In the genomic region with DNA sequence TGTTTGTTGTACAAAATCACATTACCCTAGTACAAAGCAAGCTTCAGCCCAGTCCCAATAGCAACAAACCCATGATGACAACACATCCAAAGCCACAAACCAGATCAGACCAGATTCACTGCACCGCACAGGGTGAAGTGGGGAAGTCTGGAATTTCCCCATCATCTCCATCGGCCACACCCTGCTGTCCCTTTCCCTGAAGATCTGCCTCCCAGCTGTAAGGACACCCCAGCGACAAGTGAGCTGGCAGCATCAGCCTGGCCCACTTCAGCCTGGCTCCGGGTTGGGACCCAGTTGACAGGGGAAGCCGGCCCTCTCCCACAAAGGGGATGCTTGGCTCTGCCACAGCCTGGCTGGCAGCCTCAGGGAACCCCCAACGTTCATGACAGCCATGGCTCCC, we compare ENCODE assay signal across 13 cellular contexts.
A peak's percentile ranks its signal among the peaks of the same experiment; 100 is the strongest.
DNase-seq lines count a peak whose midpoint lies in the region; ATAC-seq and TF ChIP-seq lines count a peak whose summit lies in the region.
"Had no signal": no experiment of that assay in that cellular context is flagged by ENCODE, and none has a peak within 500 bp of the region (broad histone marks: within the 10 kb centered on the region; RNA-seq: fewer than 3 reads in every experiment).

No MANE protein-coding gene starts in this region.

- H3K9me3 ChIP-seq in GM23248 (ENCODE audit: low read depth) (no peaks in the 10 kb centered on the region), left lung (no peaks in the 10 kb centered on the region)

- no peak overlapping the region for H3K4me3 Mint-ChIP-seq in activated T-cell treated with anti-CD3 and anti-CD28 coated beads, Interleukin-2, amount 50 U/mL, for 24 hours
- H3K4me3 Mint-ChIP-seq: B cell; stimulated activated naive CD8-positive, alpha-beta T cell treated with anti-CD3 and anti-CD28 coated beads, Interleukin-15, Interleukin-2, amounts not matched to agents 100 ng/mL and 50 ng/mL, for 24 hours had no signal

- H3K79me2 ChIP-seq in GM23248 (ENCODE audit: insufficient read depth): no peaks in the 10 kb centered on the region

- no peaks in the 10 kb centered on the region for H3K36me3 Mint-ChIP-seq in activated T-cell treated with anti-CD3 and anti-CD28 coated beads, Interleukin-2, amount 50 U/mL, for 24 hours (ENCODE audit: low read depth)

- no peak overlapping the region for H3K27ac Mint-ChIP-seq in activated T-cell treated with anti-CD3 and anti-CD28 coated beads, Interleukin-2, amount 50 U/mL, for 24 hours
- H3K27ac Mint-ChIP-seq: B cell; stimulated activated naive CD8-positive, alpha-beta T cell treated with anti-CD3 and anti-CD28 coated beads, Interleukin-15, Interleukin-2, amounts not matched to agents 100 ng/mL and 50 ng/mL, for 24 hours had no signal

- no peaks in the 10 kb centered on the region for H3K27me3 Mint-ChIP-seq in activated T-cell treated with anti-CD3 and anti-CD28 coated beads, Interleukin-2, amount 50 U/mL, for 24 hours
- H3K27me3 Mint-ChIP-seq: B cell; stimulated activated naive CD8-positive, alpha-beta T cell treated with anti-CD3 and anti-CD28 coated beads, Interleukin-15, Interleukin-2, amounts not matched to agents 100 ng/mL and 50 ng/mL, for 24 hours had no signal

- H4K20me1 ChIP-seq in GM23248 (ENCODE audit: insufficient read depth): no peaks in the 10 kb centered on the region

- intact Hi-C loops in left lung (cut with DNase I): no loop called here

- H3F3A ChIP-seq in GM23248 (ENCODE audit: insufficient read depth): no peaks in the 10 kb centered on the region

- H3K9ac ChIP-seq in GM23248: no peak overlapping the region

- in situ Hi-C loops in GM23248 (cut with MboI): no loop called here

- H3K4me1 Mint-ChIP-seq in activated T-cell treated with anti-CD3 and anti-CD28 coated beads, Interleukin-2, amount 50 U/mL, for 24 hours (ENCODE audit: low read depth): no peaks in the 10 kb centered on the region

- peak; percentile 45 for ATAC-seq in left lung
- ATAC-seq in GM18909 (IDR thresholded peaks at IDR 0.05; ENCODE audit: poor library complexity, unreplicated experiment): no peak

- no peaks in the 10 kb centered on the region for H3K9me3 Mint-ChIP-seq in activated T-cell treated with anti-CD3 and anti-CD28 coated beads, Interleukin-2, amount 50 U/mL, for 24 hours
- H3K9me3 Mint-ChIP-seq: stimulated activated naive CD8-positive, alpha-beta T cell treated with anti-CD3 and anti-CD28 coated beads, Interleukin-15, Interleukin-2, amounts not matched to agents 100 ng/mL and 50 ng/mL, for 24 hours had no signal

- H2AFZ ChIP-seq in GM23248: no peak overlapping the region

- DNase-seq in AG08395 (ENCODE audit: low spot score): peak; percentile 49
- peak; percentile 32 for DNase-seq in GM23248
- DNase-seq in amniotic epithelial cell (ENCODE audit: low read depth): peak; percentile 15
- peak in 1 of 2 donors; percentile 40 for DNase-seq in left lung
- no peak for DNase-seq in activated effector memory CD4-positive, alpha-beta T cell treated with Interleukin-2 at 50 U/mL for 16 hours
- no peak for DNase-seq in activated T-cell treated with anti-CD3 and anti-CD28 coated beads, Interleukin-2, amount 50 U/mL, for 24 hours
- no peak for DNase-seq in SKM-1 (lab: John Stamatoyannopoulos, UW; ENCODE audit: unreplicated experiment)
- DNase-seq: activated T-cell treated with anti-CD3 and anti-CD28 coated beads, Interleukin-2, amount 50 U/mL, for 1 hour; GF-D8; retina had no signal

- H3K4me1 ChIP-seq in GM23248 (ENCODE audit: insufficient read depth) (no peaks in the 10 kb centered on the region), left lung (peaks cover 0 to 7% of the 10 kb centered on the region in 2 donors)

- TF ChIP-seq CTCF in left lung (IDR thresholded peaks at IDR 0.05): no peak

- H3K4me2 ChIP-seq in GM23248 (ENCODE audit: unreplicated experiment): no peak overlapping the region

- H3K27ac ChIP-seq in GM23248: no peak overlapping the region
- H3K27ac ChIP-seq in left lung: no peak overlapping the region

- 21% methylated on average over 6 of the region's 6 CpGs for WGBS in GM23248 (ENCODE audit: low coverage in 1 of 2, low lambda C conversion rate in 2 of 2, missing lambda C conversion rate in 2 of 2), 2 experiments

- H3K4me3 ChIP-seq in GM23248: no peak overlapping the region
- no peak overlapping the region for H3K4me3 ChIP-seq in left lung

- H3K36me3 ChIP-seq in GM23248 (ENCODE audit: low read depth): no peaks in the 10 kb centered on the region
- no peaks in the 10 kb centered on the region for H3K36me3 ChIP-seq in left lung

- peaks cover 21% of the 10 kb centered on the region; the same call in 1 of the 2 replicates for H3K27me3 ChIP-seq in GM23248 (replicated peaks; ENCODE audit: insufficient read depth)
- H3K27me3 ChIP-seq in left lung: no peaks in the 10 kb centered on the region

- H3K9me2 ChIP-seq in GM23248 (ENCODE audit: insufficient read depth): no peaks in the 10 kb centered on the region

Comparison
In these comparisons a context has a peak if more than half of its experiments do, and no peak if none do; other contexts are left out.
1. DNase-seq: peak in AG08395 (single experiment), GM23248 (single experiment) and amniotic epithelial cell (single experiment); none in activated effector memory CD4-positive, alpha-beta T cell treated with Interleukin-2 at 50 U/mL for 16 hours (single experiment), activated T-cell treated with anti-CD3 and anti-CD28 coated beads, Interleukin-2, amount 50 U/mL, for 24 hours (single experiment) and SKM-1 (single experiment).